Comparison of ENCODE assay signal across 13 cellular contexts in the genomic region with DNA sequence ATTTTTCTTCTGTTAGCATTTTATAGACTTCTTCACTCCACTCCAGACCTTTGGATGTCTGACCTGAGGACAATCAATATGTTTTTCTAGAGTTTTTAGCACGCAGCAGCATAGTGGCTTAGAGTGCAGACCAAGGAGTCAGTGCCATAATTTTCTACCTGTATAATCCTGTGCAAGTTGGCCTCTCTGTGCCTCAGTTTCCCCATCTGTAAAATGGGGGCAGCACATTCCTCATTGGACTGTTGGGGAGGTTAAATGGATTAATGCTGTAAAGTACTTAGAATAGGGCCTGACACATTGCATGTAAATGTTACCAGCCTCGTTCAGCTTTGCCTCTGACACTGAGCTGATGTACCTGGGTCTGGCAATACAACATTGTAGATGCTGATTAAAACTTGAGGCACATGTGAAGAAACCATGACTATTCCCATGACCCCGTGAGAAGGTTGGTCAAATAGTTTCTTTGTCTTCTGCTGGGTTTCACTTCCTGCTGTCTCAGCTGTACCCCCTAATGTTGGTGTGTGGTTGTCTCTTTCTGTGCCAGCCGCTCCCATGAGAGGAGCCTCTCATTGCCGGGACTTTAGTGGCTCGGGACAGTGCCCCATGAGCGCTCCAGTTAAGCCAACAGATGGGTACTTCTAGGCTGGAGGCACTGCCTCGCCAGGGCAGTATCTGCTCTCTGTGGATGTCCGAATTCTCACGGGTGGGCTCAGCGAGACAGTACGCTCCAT.
DNase-seq lines count a peak whose midpoint lies in the region; ATAC-seq and TF ChIP-seq lines count a peak whose summit lies in the region.
"Had no signal": no experiment of that assay in that cellular context is flagged by ENCODE, and none has a peak within 500 bp of the region (broad histone marks: within the 10 kb centered on the region; RNA-seq: fewer than 3 reads in every experiment).

No MANE protein-coding gene starts in this region.

- ATAC-seq in GM19023 (IDR thresholded peaks at IDR 0.05; ENCODE audit: unreplicated experiment) (peak; percentile 65), HG02943 (IDR thresholded peaks at IDR 0.05; ENCODE audit: low read depth, unreplicated experiment) (peak; percentile 80), T-helper 17 cell (peak; percentile 33)
- ATAC-seq: activated CD4-positive, CD25-positive, alpha-beta regulatory T cell treated with anti-CD3 and anti-CD28 coated beads, Interleukin-2, amount 50 U/mL, for 24 hours; activated naive CD4-positive, alpha-beta T cell treated with anti-CD3 and anti-CD28 coated beads, Interleukin-2, amount 50 U/mL, for 72 hours had no signal

- no peak overlapping the region for H3K4me3 ChIP-seq in SJCRH30

- H3K4me1 Mint-ChIP-seq in CD14-positive monocyte, result peaks cover 48% of the 10 kb centered on the region
- no peaks in the 10 kb centered on the region for H3K4me1 Mint-ChIP-seq in T-helper 17 cell

- H3K27ac Mint-ChIP-seq in CD14-positive monocyte, result peak overlapping the region; percentile 52 to 95 (median 88)
- no peak overlapping the region for H3K27ac Mint-ChIP-seq in T-helper 17 cell
- H3K27ac Mint-ChIP-seq: activated naive CD4-positive, alpha-beta T cell treated with anti-CD3 and anti-CD28 coated beads, Interleukin-2, amount 50 U/mL, for 72 hours had no signal

- in situ Hi-C loops in KBM-7 (cut with MboI; ENCODE audit: low pct_unique_long_range_greater_than_20kb, low sequenced_read_pairs), result no loop called here

- intact Hi-C loops in CD14-positive monocyte (cut with micrococcal nuclease), result loop anchor here in 1 of 2 donors (10.0 kb wide), 1 partner anchor 50 kb away; no protein-coding TSS in a partner anchor

- H3K9me3 ChIP-seq in T-helper 17 cell (ENCODE audit: control insufficient read depth, low read length, poor library complexity, severe bottlenecking) (no peaks in the 10 kb centered on the region), SJCRH30 (replicated peaks) (no peaks in the 10 kb centered on the region)

- no peak overlapping the region for H3K27ac ChIP-seq in SJCRH30

- H3K9me3 Mint-ChIP-seq in CD14-positive monocyte, result peaks cover 0 to 1% (median 0%) of the 10 kb centered on the region in 7 donors
- H3K9me3 Mint-ChIP-seq: activated naive CD4-positive, alpha-beta T cell treated with anti-CD3 and anti-CD28 coated beads, Interleukin-2, amount 50 U/mL, for 72 hours had no signal

- H3K36me3 ChIP-seq in SJCRH30, result no peaks in the 10 kb centered on the region

- H3K27me3 Mint-ChIP-seq in CD14-positive monocyte (ENCODE audit: low read depth in 3 of 3), result peaks cover 4 to 6% (median 5%) of the 10 kb centered on the region in 3 donors
- peaks cover 24% of the 10 kb centered on the region for H3K27me3 Mint-ChIP-seq in T-helper 17 cell

- H3K4me3 Mint-ChIP-seq in CD14-positive monocyte (peak overlapping the region; percentile 24 to 64), T-helper 17 cell (no peak overlapping the region)

- peaks cover 9% of the 10 kb centered on the region; the same call in 1 of the 2 replicates for H3K27me3 ChIP-seq in SJCRH30

- peaks cover 1 to 8% of the 10 kb centered on the region in 2 donors for H3K36me3 Mint-ChIP-seq in CD14-positive monocyte
- H3K36me3 Mint-ChIP-seq in T-helper 17 cell (ENCODE audit: low read depth), result no peaks in the 10 kb centered on the region
- H3K36me3 Mint-ChIP-seq: activated naive CD4-positive, alpha-beta T cell treated with anti-CD3 and anti-CD28 coated beads, Interleukin-2, amount 50 U/mL, for 72 hours had no signal

- DNase-seq in CD14-positive monocyte (ENCODE audit: low spot score) (no peak), T-helper 17 cell (no peak), KBM-7 (no peak), SJCRH30 (no peak), mesenteric fat pad (ENCODE audit: low spot score) (no peak)
- DNase-seq in stimulated activated CD8-positive, alpha-beta memory T cell treated with anti-CD3 and anti-CD28 coated beads, Interleukin-4, amount 100 ng/mL, for 48 hours, result no peak
- DNase-seq: effector CD8-positive, alpha-beta T cell; NCI-H1092; stimulated activated CD4-positive, alpha-beta T cell treated with anti-CD3 and anti-CD28 coated beads, Interleukin-12 subunit alpha, Interleukin-12 subunit beta, amount 100 ng/mL, for 4 hours had no signal

- TF ChIP-seq CTCF in CD14-positive monocyte (IDR thresholded peaks at IDR 0.05), result no peak

- H3K4me1 ChIP-seq in SJCRH30, result no peaks in the 10 kb centered on the region; the same call in 1 of the 2 replicates
